In genomic region chr5:80804332-80804731, GRCh38 we compare ENCODE assay signal across 1 cellular context.
TF ChIP-seq lines count a peak whose summit lies in the region.

No MANE protein-coding gene starts in this region.

TF ChIP-seq in GM12878, 131 proteins besides CTCF, POLR2A, EP300 and RAD21 (continued from another document):
- TF ChIP-seq ZNF592 (IDR thresholded peaks at IDR 0.05), result no peak
- no peak for TF ChIP-seq MEF2A (IDR thresholded peaks at IDR 0.05; ENCODE audit: insufficient read depth, low read depth, low read length)
- TF ChIP-seq PAX5 (IDR thresholded peaks at IDR 0.05; ENCODE audit: borderline replicate concordance, low read depth, low read length), result no peak
- TF ChIP-seq NR2C1 (IDR thresholded peaks at IDR 0.05), result no peak
- TF ChIP-seq SREBF2 (IDR thresholded peaks at IDR 0.05; ENCODE audit: low read length), result no peak
- TF ChIP-seq NFIC (IDR thresholded peaks at IDR 0.05; ENCODE audit: low read depth, low read length), result no peak
- no peak for TF ChIP-seq ZNF384 (IDR thresholded peaks at IDR 0.05; ENCODE audit: borderline replicate concordance, low read depth, low read length)
- no peak for TF ChIP-seq HCFC1 (IDR thresholded peaks at IDR 0.05; ENCODE audit: low read length)
- TF ChIP-seq RBBP5 (conservative IDR thresholded peaks at IDR 0.05), result no peak
- TF ChIP-seq ZNF207 (IDR thresholded peaks at IDR 0.05; ENCODE audit: borderline replicate concordance), result no peak
- no peak for TF ChIP-seq SIX5 (IDR thresholded peaks at IDR 0.05; ENCODE audit: low read depth, low read length, severe bottlenecking)
- TF ChIP-seq BCLAF1 (IDR thresholded peaks at IDR 0.05), result no peak
- TF ChIP-seq GATAD2B (conservative IDR thresholded peaks at IDR 0.05; ENCODE audit: low read depth), result no peak
- TF ChIP-seq, protein P1, sequence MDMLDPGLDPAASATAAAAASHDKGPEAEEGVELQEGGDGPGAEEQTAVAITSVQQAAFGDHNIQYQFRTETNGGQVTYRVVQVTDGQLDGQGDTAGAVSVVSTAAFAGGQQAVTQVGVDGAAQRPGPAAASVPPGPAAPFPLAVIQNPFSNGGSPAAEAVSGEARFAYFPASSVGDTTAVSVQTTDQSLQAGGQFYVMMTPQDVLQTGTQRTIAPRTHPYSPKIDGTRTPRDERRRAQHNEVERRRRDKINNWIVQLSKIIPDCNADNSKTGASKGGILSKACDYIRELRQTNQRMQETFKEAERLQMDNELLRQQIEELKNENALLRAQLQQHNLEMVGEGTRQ (IDR thresholded peaks at IDR 0.05; ENCODE audit: borderline replicate concordance, low read depth, low read length), result no peak
